Comparison of ENCODE assay signal across 1 cellular context in the genomic region with DNA sequence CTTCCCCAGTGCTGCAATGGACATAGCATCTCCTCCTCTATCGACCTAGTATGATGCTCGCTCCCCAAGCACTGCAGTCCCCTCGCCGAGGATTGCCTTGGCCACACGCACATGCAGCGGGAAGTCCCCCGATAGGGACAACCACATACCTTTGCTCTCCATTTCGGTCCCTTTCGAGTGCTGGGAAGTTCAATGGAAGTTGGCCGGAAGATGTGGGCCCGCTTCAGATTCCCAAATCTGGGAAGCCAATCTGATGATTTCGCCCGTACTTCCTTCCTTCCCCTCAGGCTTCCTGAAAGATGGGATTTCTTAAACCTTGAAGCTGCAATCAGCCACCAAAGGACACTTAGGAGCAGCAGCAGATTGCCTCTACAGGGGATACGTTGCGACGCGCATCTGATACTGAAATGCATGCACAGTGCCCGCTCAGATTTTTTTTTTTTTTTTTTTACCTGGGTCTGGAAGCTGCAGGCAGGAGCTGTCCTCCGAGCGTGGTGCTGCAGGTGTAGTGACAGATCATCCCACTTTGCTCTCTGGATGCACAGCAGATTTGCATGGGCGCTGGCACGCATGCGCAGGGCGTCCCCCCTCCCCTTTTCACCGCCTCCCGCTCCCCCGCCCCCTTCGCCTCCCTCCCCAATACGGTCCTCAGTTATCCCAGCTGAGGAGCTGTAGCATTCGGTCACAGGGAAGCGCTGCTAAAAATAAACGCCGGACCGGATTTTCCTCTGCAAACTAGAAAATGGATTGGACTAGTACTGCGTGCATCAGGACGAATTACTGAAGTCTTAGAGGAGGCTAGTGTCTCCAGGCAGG.
TF ChIP-seq lines count a peak whose summit lies in the region.

A gene (minus strand): TSS at position 510 of the 816 bp plus-strand sequence.

TF ChIP-seq in HepG2, 621 proteins besides CTCF, POLR2A, EP300 and RAD21 (continued from another document):
- TF ChIP-seq, protein P1, sequence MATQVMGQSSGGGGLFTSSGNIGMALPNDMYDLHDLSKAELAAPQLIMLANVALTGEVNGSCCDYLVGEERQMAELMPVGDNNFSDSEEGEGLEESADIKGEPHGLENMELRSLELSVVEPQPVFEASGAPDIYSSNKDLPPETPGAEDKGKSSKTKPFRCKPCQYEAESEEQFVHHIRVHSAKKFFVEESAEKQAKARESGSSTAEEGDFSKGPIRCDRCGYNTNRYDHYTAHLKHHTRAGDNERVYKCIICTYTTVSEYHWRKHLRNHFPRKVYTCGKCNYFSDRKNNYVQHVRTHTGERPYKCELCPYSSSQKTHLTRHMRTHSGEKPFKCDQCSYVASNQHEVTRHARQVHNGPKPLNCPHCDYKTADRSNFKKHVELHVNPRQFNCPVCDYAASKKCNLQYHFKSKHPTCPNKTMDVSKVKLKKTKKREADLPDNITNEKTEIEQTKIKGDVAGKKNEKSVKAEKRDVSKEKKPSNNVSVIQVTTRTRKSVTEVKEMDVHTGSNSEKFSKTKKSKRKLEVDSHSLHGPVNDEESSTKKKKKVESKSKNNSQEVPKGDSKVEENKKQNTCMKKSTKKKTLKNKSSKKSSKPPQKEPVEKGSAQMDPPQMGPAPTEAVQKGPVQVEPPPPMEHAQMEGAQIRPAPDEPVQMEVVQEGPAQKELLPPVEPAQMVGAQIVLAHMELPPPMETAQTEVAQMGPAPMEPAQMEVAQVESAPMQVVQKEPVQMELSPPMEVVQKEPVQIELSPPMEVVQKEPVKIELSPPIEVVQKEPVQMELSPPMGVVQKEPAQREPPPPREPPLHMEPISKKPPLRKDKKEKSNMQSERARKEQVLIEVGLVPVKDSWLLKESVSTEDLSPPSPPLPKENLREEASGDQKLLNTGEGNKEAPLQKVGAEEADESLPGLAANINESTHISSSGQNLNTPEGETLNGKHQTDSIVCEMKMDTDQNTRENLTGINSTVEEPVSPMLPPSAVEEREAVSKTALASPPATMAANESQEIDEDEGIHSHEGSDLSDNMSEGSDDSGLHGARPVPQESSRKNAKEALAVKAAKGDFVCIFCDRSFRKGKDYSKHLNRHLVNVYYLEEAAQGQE (IDR thresholded peaks at IDR 0.05; ENCODE audit: borderline replicate concordance in 1 of 2, low read depth in 1 of 2, low read length in 2 of 2): peak; percentile 38 to 89
